ENCODE assay signal across 22 cellular contexts in the genomic region with DNA sequence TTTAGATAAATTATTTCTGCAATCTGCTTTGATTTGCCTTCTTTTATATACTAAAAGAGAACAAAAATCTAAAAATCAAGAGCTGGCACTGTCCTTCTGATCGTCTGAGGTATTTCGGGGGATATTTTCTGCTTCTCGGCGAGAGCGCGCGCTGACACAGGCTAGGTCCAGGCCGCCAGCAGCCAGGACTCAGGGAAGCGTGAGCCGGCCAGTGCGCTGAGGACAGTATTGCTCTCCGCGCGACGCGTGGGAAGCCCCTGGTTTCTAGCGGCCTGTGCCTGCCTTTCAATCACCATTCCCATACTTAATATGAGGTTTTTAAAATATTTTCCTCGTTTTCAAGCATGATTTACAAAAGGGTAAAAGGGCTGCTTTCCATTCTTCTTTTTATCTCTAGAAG.
"Had no signal": no experiment of that assay in that cellular context is flagged by ENCODE, and none has a peak within 500 bp of the region (broad histone marks: within the 10 kb centered on the region; RNA-seq: fewer than 3 reads in every experiment).

No MANE protein-coding gene starts in this region.

- H3K4me1 ChIP-seq: colonic mucosa, esophagus muscularis mucosa, esophagus squamous epithelium, foreskin keratinocyte, gastrocnemius medialis, gastroesophageal sphincter, heart left ventricle had no signal

- H3K27ac ChIP-seq: colonic mucosa, coronary artery, dorsolateral prefrontal cortex, epithelial cell of prostate, esophagus muscularis mucosa, esophagus squamous epithelium, foreskin keratinocyte, gastrocnemius medialis, gastroesophageal sphincter, heart left ventricle had no signal

- H3K9me3 ChIP-seq: colonic mucosa, esophagus muscularis mucosa, esophagus squamous epithelium, gastrocnemius medialis, gastroesophageal sphincter, heart left ventricle had no signal

- H3K4me3 ChIP-seq: colonic mucosa, coronary artery, dorsolateral prefrontal cortex, esophagus muscularis mucosa, esophagus squamous epithelium, gastrocnemius medialis, gastroesophageal sphincter, heart left ventricle had no signal

- DNase-seq: colonic mucosa; cortex of kidney; dermis blood vessel endothelial cell; dorsolateral prefrontal cortex; effector CD4-positive, alpha-beta T cell; effector CD8-positive, alpha-beta T cell; effector memory CD4-positive, alpha-beta T cell; effector memory CD8-positive, alpha-beta T cell; erythroblast; esophagus squamous epithelium; foreskin fibroblast; foreskin keratinocyte; foreskin melanocyte; gastrocnemius medialis; glutamatergic neuron; heart left ventricle had no signal

- H3K27me3 Mint-ChIP-seq: dendritic cell treated with granulocyte-macrophage colony-stimulating factor and Interleukin-4, amounts not matched to agents 40 ng/mL and 50 ng/mL, for 4 days; effector memory CD8-positive, alpha-beta T cell had no signal

- H3K4me3 Mint-ChIP-seq: dendritic cell treated with granulocyte-macrophage colony-stimulating factor and Interleukin-4, amounts not matched to agents 40 ng/mL and 50 ng/mL, for 4 days; effector memory CD8-positive, alpha-beta T cell had no signal

- H3K9me3 Mint-ChIP-seq: effector memory CD8-positive, alpha-beta T cell had no signal

- H3K27me3 ChIP-seq: colonic mucosa, esophagus squamous epithelium, foreskin keratinocyte, gastrocnemius medialis had no signal

- H3K27ac Mint-ChIP-seq: dendritic cell treated with granulocyte-macrophage colony-stimulating factor and Interleukin-4, amounts not matched to agents 40 ng/mL and 50 ng/mL, for 4 days; effector memory CD8-positive, alpha-beta T cell had no signal

- H3K36me3 ChIP-seq: colonic mucosa, esophagus muscularis mucosa, esophagus squamous epithelium, gastrocnemius medialis, gastroesophageal sphincter, heart left ventricle had no signal

- ATAC-seq: effector memory CD8-positive, alpha-beta T cell; esophagus mucosa; foreskin keratinocyte; gastrocnemius medialis; gastroesophageal sphincter; heart left ventricle had no signal
